19 cellular contexts compared by ENCODE assay signal in genomic region chr10:30353851-30354250, GRCh38.
DNase-seq lines count a peak whose midpoint lies in the region; ATAC-seq and TF ChIP-seq lines count a peak whose summit lies in the region.
"Had no signal": no experiment of that assay in that cellular context is flagged by ENCODE, and none has a peak within 500 bp of the region (broad histone marks: within the 10 kb centered on the region; RNA-seq: fewer than 3 reads in every experiment).

No MANE protein-coding gene starts in this region.

- H3K9me3 ChIP-seq in adipocyte (ENCODE audit: control insufficient read depth, low read length), result no peaks in the 10 kb centered on the region
- H3K9me3 ChIP-seq: A549, left lung had no signal

- peak; percentile 87 for DNase-seq in HCEC 1CT
- peak; percentile 80 for DNase-seq in adipocyte (ENCODE audit: low read depth)
- DNase-seq in foreskin fibroblast, result peak; percentile 89 to 93
- no peak for DNase-seq in GDM1 (lab: John Stamatoyannopoulos, UW)
- no peak for DNase-seq in amygdala (lab: John Stamatoyannopoulos, UW)
- no peak for DNase-seq in GM13976 (ENCODE audit: low spot score)
- DNase-seq: activated CD4-positive, alpha-beta T cell treated with anti-CD3 and anti-CD28 coated beads for 4 hours; activated naive CD8-positive, alpha-beta T cell treated with anti-CD3 and anti-CD28 coated beads for 36 hours; activated T-cell treated with anti-CD3 and anti-CD28 coated beads for 4 hours; naive thymus-derived CD4-positive, alpha-beta T cell; NCI-H1048; NCI-H2171; Right ventricle myocardium superior; substantia nigra; T-helper 9 cell had no signal

- no peaks in the 10 kb centered on the region for H3K36me3 ChIP-seq in ACC112 (ENCODE audit: insufficient read depth, low read length)
- H3K36me3 ChIP-seq in adipocyte (ENCODE audit: control insufficient read depth, insufficient read depth, low read length, severe bottlenecking), result no peaks in the 10 kb centered on the region
- H3K36me3 ChIP-seq: left lung had no signal

- peak overlapping the region; percentile 67 for H2AFZ ChIP-seq in ACC112 (ENCODE audit: low read length, unreplicated experiment)

- H3K4me3 ChIP-seq in ACC112 (ENCODE audit: low read depth, low read length) (no peak overlapping the region), adipocyte (ENCODE audit: low read length) (no peak overlapping the region), foreskin fibroblast (ENCODE audit: low read depth in 1 of 2, low read length in 2 of 2) (no peak overlapping the region)
- H3K4me3 ChIP-seq: A549, left lung had no signal

- H3K27me3 ChIP-seq in ACC112 (ENCODE audit: insufficient read depth, low read length) (no peaks in the 10 kb centered on the region), adipocyte (replicated peaks; ENCODE audit: control insufficient read depth, insufficient read depth, low read length) (peaks cover 4% of the 10 kb centered on the region)
- H3K27me3 ChIP-seq: left lung had no signal

- ATAC-seq in GM18502 (IDR thresholded peaks at IDR 0.05; ENCODE audit: poor library complexity, unreplicated experiment), result no peak
- ATAC-seq: A549; left lung; naive thymus-derived CD4-positive, alpha-beta T cell had no signal

- H3K9ac ChIP-seq in adipocyte (ENCODE audit: low read length), result no peak overlapping the region

- TF ChIP-seq CTCF in foreskin fibroblast (IDR thresholded peaks at IDR 0.05; ENCODE audit: low read depth, low read length) (no peak), GM13976 (IDR thresholded peaks at IDR 0.05; ENCODE audit: borderline replicate concordance, control extremely low read depth, extremely low read depth, insufficient read depth, missing control alignments) (no peak)

- peak overlapping the region; percentile 40; the same call in 1 of the 2 replicates for H3K27ac ChIP-seq in ACC112 (ENCODE audit: low read depth, low read length)
- H3K27ac ChIP-seq: A549, left lung had no signal

- H3K4me1 ChIP-seq in ACC112 (ENCODE audit: control insufficient read depth, insufficient read depth, low read length, unreplicated experiment), result peaks cover 15% of the 10 kb centered on the region
- H3K4me1 ChIP-seq in adipocyte (ENCODE audit: control insufficient read depth, insufficient read depth, low read length), result peaks cover 8% of the 10 kb centered on the region

- H3K79me2 ChIP-seq in ACC112 (ENCODE audit: control insufficient read depth, insufficient read depth, low read length, unreplicated experiment), result peaks cover 2% of the 10 kb centered on the region

- in situ Hi-C loops in GM13976 (cut with MboI; ENCODE audit: low sequenced_read_pairs, unreplicated experiment), result no loop called here

Comparison
In these comparisons a context has a peak if more than half of its experiments do, and no peak if none do; other contexts are left out.
1. DNase-seq: peak in HCEC 1CT (single experiment), adipocyte (single experiment) and foreskin fibroblast (2 of 2); none in GDM1 (single experiment), amygdala (0 of 56) and GM13976 (single experiment).